In the genomic region with DNA sequence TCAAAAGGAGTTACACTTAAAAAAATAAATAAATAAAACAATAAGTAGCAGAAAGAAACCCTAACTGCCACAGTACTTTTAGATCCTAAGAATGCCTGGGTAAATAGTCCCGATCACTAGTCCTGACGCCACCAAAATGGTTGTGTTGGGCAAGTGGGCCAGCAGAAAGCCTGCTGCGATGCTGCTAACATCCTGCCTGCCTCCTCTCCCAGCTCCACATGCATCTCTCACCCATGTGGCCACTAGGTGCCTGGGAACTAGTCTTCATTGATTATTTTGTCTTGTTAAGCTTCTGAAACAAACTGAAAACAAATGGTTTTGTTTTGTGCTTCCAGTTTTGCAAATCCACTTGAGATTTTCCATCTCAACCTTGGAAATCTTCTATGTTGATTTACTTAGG, we compare ENCODE assay signal across 1 cellular context.
TF ChIP-seq lines count a peak whose summit lies in the region.

No MANE protein-coding gene starts in this region.

TF ChIP-seq in K562, 482 proteins besides CTCF, POLR2A, EP300 and RAD21:
- TF ChIP-seq, protein P1, sequence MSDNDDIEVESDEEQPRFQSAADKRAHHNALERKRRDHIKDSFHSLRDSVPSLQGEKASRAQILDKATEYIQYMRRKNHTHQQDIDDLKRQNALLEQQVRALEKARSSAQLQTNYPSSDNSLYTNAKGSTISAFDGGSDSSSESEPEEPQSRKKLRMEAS (CRISPR knock-in tag; IDR thresholded peaks at IDR 0.05) = peak; percentile 19; the same call in 1 of the 2 replicates
- no peak for TF ChIP-seq ATF1 (CRISPR knock-in tag; IDR thresholded peaks at IDR 0.05)
- TF ChIP-seq ATF1 (tag; IDR thresholded peaks at IDR 0.05) = no peak
- TF ChIP-seq, protein P2, sequence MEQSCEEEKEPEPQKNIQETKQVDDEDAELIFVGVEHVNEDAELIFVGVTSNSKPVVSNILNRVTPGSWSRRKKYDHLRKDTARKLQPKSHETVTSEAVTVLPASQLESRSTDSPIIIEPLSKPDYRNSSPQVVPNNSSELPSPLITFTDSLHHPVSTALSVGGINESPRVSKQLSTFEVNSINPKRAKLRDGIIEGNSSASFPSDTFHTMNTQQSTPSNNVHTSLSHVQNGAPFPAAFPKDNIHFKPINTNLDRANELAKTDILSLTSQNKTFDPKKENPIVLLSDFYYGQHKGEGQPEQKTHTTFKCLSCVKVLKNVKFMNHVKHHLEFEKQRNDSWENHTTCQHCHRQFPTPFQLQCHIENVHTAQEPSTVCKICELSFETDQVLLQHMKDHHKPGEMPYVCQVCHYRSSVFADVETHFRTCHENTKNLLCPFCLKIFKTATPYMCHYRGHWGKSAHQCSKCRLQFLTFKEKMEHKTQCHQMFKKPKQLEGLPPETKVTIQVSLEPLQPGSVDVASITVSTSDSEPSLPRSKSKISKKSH (CRISPR knock-in tag; IDR thresholded peaks at IDR 0.05) = no peak
- TF ChIP-seq KDM4B (IDR thresholded peaks at IDR 0.05; ENCODE audit: borderline replicate concordance in 2 of 2, low read depth in 1 of 2) = no peak
- no peak for TF ChIP-seq ZNF24 (IDR thresholded peaks at IDR 0.05)
- no peak for TF ChIP-seq ZBED1 (IDR thresholded peaks at IDR 0.05)
- TF ChIP-seq, protein P3, sequence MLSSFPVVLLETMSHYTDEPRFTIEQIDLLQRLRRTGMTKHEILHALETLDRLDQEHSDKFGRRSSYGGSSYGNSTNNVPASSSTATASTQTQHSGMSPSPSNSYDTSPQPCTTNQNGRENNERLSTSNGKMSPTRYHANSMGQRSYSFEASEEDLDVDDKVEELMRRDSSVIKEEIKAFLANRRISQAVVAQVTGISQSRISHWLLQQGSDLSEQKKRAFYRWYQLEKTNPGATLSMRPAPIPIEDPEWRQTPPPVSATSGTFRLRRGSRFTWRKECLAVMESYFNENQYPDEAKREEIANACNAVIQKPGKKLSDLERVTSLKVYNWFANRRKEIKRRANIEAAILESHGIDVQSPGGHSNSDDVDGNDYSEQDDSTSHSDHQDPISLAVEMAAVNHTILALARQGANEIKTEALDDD (IDR thresholded peaks at IDR 0.05) = peak; percentile 38; the same call in 1 of the 2 replicates
